8 cellular contexts compared by ENCODE assay signal in the genomic region with DNA sequence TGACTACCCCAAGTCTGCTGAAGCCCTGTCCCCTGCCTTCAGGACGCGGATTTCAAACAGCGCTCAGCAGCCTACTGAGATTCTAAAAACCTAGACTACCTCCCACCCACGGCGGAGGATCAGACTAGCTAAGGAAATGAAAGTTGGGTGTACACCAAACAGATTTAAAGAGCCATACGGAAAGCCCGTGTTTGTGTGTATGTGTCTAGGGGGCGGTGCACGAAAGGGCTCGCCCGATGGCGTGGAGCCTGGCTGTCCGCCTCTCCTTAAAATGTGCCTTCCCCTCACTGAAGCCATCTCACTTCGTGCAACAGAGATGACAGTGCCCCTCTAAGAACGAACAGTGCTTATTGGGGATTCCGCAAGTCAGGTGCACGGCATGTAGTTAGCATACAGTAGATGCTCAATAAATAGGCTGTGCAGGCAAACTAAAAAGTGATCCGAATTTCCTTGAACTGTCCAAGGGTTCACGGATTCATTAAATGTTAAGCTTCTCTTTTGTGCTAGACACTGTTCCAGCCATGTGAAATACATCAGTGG. TPM values are rescaled to one million over a fixed set of nuclear protein-coding genes. Genes with fewer than 3 reads are reported as not detected.
DNase-seq lines count a peak whose midpoint lies in the region; ATAC-seq and TF ChIP-seq lines count a peak whose summit lies in the region.

No MANE protein-coding gene starts in this region.

- H3K4me3 Mint-ChIP-seq in activated CD4-positive, alpha-beta T cell treated with anti-CD3 and anti-CD28 coated beads, Interleukin-2, amount 10 ng/mL, durations not matched to agents 7 days and 5 days, result peak overlapping the region; percentile 96

- peak overlapping the region; percentile 88 to 97 (median 95) for H3K27ac ChIP-seq in heart right ventricle
- H3K27ac ChIP-seq in sigmoid colon, result peak overlapping the region; percentile 96 to 98 (median 96)

- CTCF ChIA-PET in activated CD4-positive, alpha-beta T cell treated with anti-CD3 and anti-CD28 coated beads, Interleukin-2, amount 10 ng/mL, durations not matched to agents 7 days and 5 days (lab: Charles Lee), result interaction anchor here (0.5 to 2.3 kb wide), 6 partner anchors 10 to 47 kb away, joined by 3 to 9 read pairs (median 4); a partner anchor contains a TSS

- no peaks in the 10 kb centered on the region for H3K9me3 ChIP-seq in heart right ventricle
- H3K9me3 ChIP-seq in sigmoid colon, result no peaks in the 10 kb centered on the region

- H3K9me3 Mint-ChIP-seq in activated CD4-positive, alpha-beta T cell treated with anti-CD3 and anti-CD28 coated beads, Interleukin-2, amount 10 ng/mL, durations not matched to agents 7 days and 5 days, result no peaks in the 10 kb centered on the region

- no peaks in the 10 kb centered on the region for H3K27me3 ChIP-seq in heart right ventricle
- H3K27me3 ChIP-seq in sigmoid colon, result no peaks in the 10 kb centered on the region

- ATAC-seq in heart right ventricle, result no peak
- no peak for ATAC-seq in left ventricle myocardium superior
- ATAC-seq in HG02840 (IDR thresholded peaks at IDR 0.05; ENCODE audit: low FRiP score, unreplicated experiment), result no peak

- peaks cover 39% of the 10 kb centered on the region for H3K36me3 Mint-ChIP-seq in activated CD4-positive, alpha-beta T cell treated with anti-CD3 and anti-CD28 coated beads, Interleukin-2, amount 10 ng/mL, durations not matched to agents 7 days and 5 days (ENCODE audit: low read depth)

- H3K27ac Mint-ChIP-seq in activated CD4-positive, alpha-beta T cell treated with anti-CD3 and anti-CD28 coated beads, Interleukin-2, amount 10 ng/mL, durations not matched to agents 7 days and 5 days, result peak overlapping the region; percentile 99

- TF ChIP-seq POLR2A in sigmoid colon (IDR thresholded peaks at IDR 0.05), result no peak

- WGBS in heart right ventricle, 2 donors, result 11 to 13% methylated on average over 19 of the region's 19 CpGs
- WGBS in sigmoid colon, 2 donors, result 9 to 10% methylated on average over 19 of the region's 19 CpGs

- peaks cover 0 to 47% (median 44%) of the 10 kb centered on the region in 9 donors for H3K36me3 ChIP-seq in heart right ventricle
- H3K36me3 ChIP-seq in sigmoid colon, result peaks cover 28 to 44% (median 36%) of the 10 kb centered on the region in 4 donors

- peak overlapping the region; percentile 58 to 78 (median 70) for H3K4me3 ChIP-seq in heart right ventricle
- peak overlapping the region; percentile 88 for H3K4me3 ChIP-seq in fibroblast of villous mesenchyme (ENCODE audit: low read depth, low read length)
- H3K4me3 ChIP-seq in sigmoid colon, result peak overlapping the region; percentile 69 to 83 (median 72)

- H3K27me3 Mint-ChIP-seq in activated CD4-positive, alpha-beta T cell treated with anti-CD3 and anti-CD28 coated beads, Interleukin-2, amount 10 ng/mL, durations not matched to agents 7 days and 5 days, result no peaks in the 10 kb centered on the region

- POLR2A ChIA-PET in activated CD4-positive, alpha-beta T cell treated with anti-CD3 and anti-CD28 coated beads, Interleukin-2, amount 10 ng/mL, durations not matched to agents 7 days and 5 days (lab: Charles Lee), result interaction anchor here (0.9 to 1.1 kb wide), 2 partner anchors 22 to 42 kb away, joined by 3 to 7 read pairs; a partner anchor contains a TSS

- no peak for DNase-seq in heart right ventricle
- no peak for DNase-seq in left ventricle myocardium superior
- peak; percentile 46 for DNase-seq in activated CD4-positive, alpha-beta T cell treated with anti-CD3 and anti-CD28 coated beads, Interleukin-2, amount 10 ng/mL, durations not matched to agents 7 days and 5 days
- no peak for DNase-seq in fibroblast of villous mesenchyme (ENCODE audit: low read depth)
- no peak for DNase-seq in sigmoid colon
- DNase-seq in amniotic stem cell (lab: John Stamatoyannopoulos, UW), result no peak
- no peak for DNase-seq in glomerular visceral epithelial cell (ENCODE audit: extremely low spot score)

- H3K4me1 ChIP-seq in heart right ventricle, result peaks cover 4 to 62% (median 35%) of the 10 kb centered on the region in 9 donors
- peaks cover 0 to 48% (median 44%) of the 10 kb centered on the region in 4 donors for H3K4me1 ChIP-seq in sigmoid colon

- no peak for TF ChIP-seq EP300 in sigmoid colon (IDR thresholded peaks at IDR 0.05)

- intact Hi-C loops in heart right ventricle (cut with DNase I) (loop anchor here in 1 of 10 donors (5.0 kb wide), 1 partner anchor 43 kb away; a partner anchor contains a TSS), left ventricle myocardium superior (cut with micrococcal nuclease) (no loop called here), sigmoid colon (cut with DNase I) (loop anchor here (2.0 kb wide), 1 partner anchor 20 kb away; no protein-coding TSS in a partner anchor)

- TF ChIP-seq CTCF in heart right ventricle (IDR thresholded peaks at IDR 0.05) (no peak), fibroblast of villous mesenchyme (IDR thresholded peaks at IDR 0.05; ENCODE audit: insufficient read depth, low read depth, low read length) (no peak), sigmoid colon (IDR thresholded peaks at IDR 0.05) (no peak)

- H3K4me1 Mint-ChIP-seq in activated CD4-positive, alpha-beta T cell treated with anti-CD3 and anti-CD28 coated beads, Interleukin-2, amount 10 ng/mL, durations not matched to agents 7 days and 5 days, result peaks cover 58% of the 10 kb centered on the region

RNA-seq across cellular contexts. Expression of a gene that starts 0.6 kb away (rescaled TPM):
- total RNA-seq in heart right ventricle, result 1 to 10 TPM; 5.4 to 8.4 (median 6.9) TPM
- polyA plus RNA-seq in heart right ventricle, result 10 to 100 TPM; 14.6 to 16.9 TPM
- total RNA-seq in left ventricle myocardium superior, result 5.9 TPM
- total RNA-seq in activated CD4-positive, alpha-beta T cell treated with anti-CD3 and anti-CD28 coated beads, Interleukin-2, amount 10 ng/mL, durations not matched to agents 7 days and 5 days, result 1 to 10 TPM; 7.6 to 9.1 TPM
- 4.7 and 4.8 TPM in 2 replicates for total RNA-seq in fibroblast of villous mesenchyme
- total RNA-seq in sigmoid colon, result 1 to 10 TPM; 7.8 to 10.0 (median 8.7) TPM
- polyA plus RNA-seq in sigmoid colon, result 10 to 100 TPM in 1 of 3 donors, 1 to 10 TPM in 2; 8.4 to 11.5 (median 8.6) TPM

RNA-seq across cellular contexts. Expression of a gene that starts 14.1 kb away (rescaled TPM):
- total RNA-seq in heart right ventricle (1 to 10 TPM in 9 of 10 donors, under 1 TPM in 1; 0.59 to 5.5 (median 2.1) TPM), left ventricle myocardium superior (1.7 TPM), fibroblast of villous mesenchyme (0.32 TPM in 1 of 2 replicates, not detected in the other), sigmoid colon (1 to 10 TPM in 1 of 4 donors, under 1 TPM in 1, not detected in 2; 0.66 to 1.4 TPM)
- polyA plus RNA-seq in heart right ventricle (10 to 100 TPM in 1 of 2 donors, 1 to 10 TPM in 1; 1.6 to 11.6 TPM), sigmoid colon (10 to 100 TPM; 13.9 to 55.4 (median 25.2) TPM)
- total RNA-seq in activated CD4-positive, alpha-beta T cell treated with anti-CD3 and anti-CD28 coated beads, Interleukin-2, amount 10 ng/mL, durations not matched to agents 7 days and 5 days, result 1 to 10 TPM; 4.6 to 4.9 TPM

RNA-seq across cellular contexts. Expression of a gene that starts 21.3 kb away (rescaled TPM):
- total RNA-seq in heart right ventricle (10 to 100 TPM; 16.0 to 25.9 (median 20.9) TPM), left ventricle myocardium superior (23.2 TPM), fibroblast of villous mesenchyme (7.3 and 7.7 TPM in 2 replicates), sigmoid colon (10 to 100 TPM; 11.8 to 31.5 (median 21.2) TPM)
- polyA plus RNA-seq in heart right ventricle (10 to 100 TPM; 14.5 to 27.8 TPM), sigmoid colon (10 to 100 TPM; 15.5 to 32.9 (median 19.8) TPM)
- total RNA-seq in activated CD4-positive, alpha-beta T cell treated with anti-CD3 and anti-CD28 coated beads, Interleukin-2, amount 10 ng/mL, durations not matched to agents 7 days and 5 days, result 10 to 100 TPM; 63.7 to 64.8 TPM

RNA-seq across cellular contexts. Expression of a gene that starts 30.5 kb away (rescaled TPM):
- total RNA-seq in heart right ventricle (10 to 100 TPM; 12.3 to 29.4 (median 15.5) TPM), left ventricle myocardium superior (14.8 TPM), fibroblast of villous mesenchyme (60.2 and 73.4 TPM in 2 replicates), sigmoid colon (10 to 100 TPM; 20.1 to 49.7 (median 31.0) TPM)
- polyA plus RNA-seq in heart right ventricle (10 to 100 TPM in 1 of 2 donors, 1 to 10 TPM in 1; 7.7 to 17.0 TPM), sigmoid colon (10 to 100 TPM; 15.0 to 79.7 (median 16.0) TPM)
- total RNA-seq in activated CD4-positive, alpha-beta T cell treated with anti-CD3 and anti-CD28 coated beads, Interleukin-2, amount 10 ng/mL, durations not matched to agents 7 days and 5 days, result 10 to 100 TPM; 56.0 to 61.0 TPM

RNA-seq across cellular contexts. Expression of a gene that starts 32.2 kb away (rescaled TPM):
- total RNA-seq in heart right ventricle (10 to 100 TPM; 12.1 to 24.0 (median 19.3) TPM), left ventricle myocardium superior (18.5 TPM), fibroblast of villous mesenchyme (82.5 and 83.8 TPM in 2 replicates), sigmoid colon (10 to 100 TPM; 41.5 to 80.9 (median 53.2) TPM)
- polyA plus RNA-seq in heart right ventricle (10 to 100 TPM in 1 of 2 donors, 1 to 10 TPM in 1; 5.6 to 38.0 TPM), sigmoid colon (10 to 100 TPM; 47.3 to 61.9 (median 52.5) TPM)
- total RNA-seq in activated CD4-positive, alpha-beta T cell treated with anti-CD3 and anti-CD28 coated beads, Interleukin-2, amount 10 ng/mL, durations not matched to agents 7 days and 5 days, result 10 to 100 TPM in 1 of 2 experiments, 1 to 10 TPM in 1; 7.9 to 10.2 TPM
